1 cellular context compared by ENCODE assay signal in genomic region chr16:84965428-84966149, GRCh38.
A peak's percentile ranks its signal among the peaks of the same experiment; 100 is the strongest.
TF ChIP-seq lines count a peak whose summit lies in the region.

No MANE protein-coding gene starts in this region.

TF ChIP-seq in GM12878, 131 proteins besides CTCF, POLR2A, EP300 and RAD21 (continued from another document):
- TF ChIP-seq IRF5 (IDR thresholded peaks at IDR 0.05; ENCODE audit: borderline replicate concordance) (no peak), ASH2L (IDR thresholded peaks at IDR 0.05; ENCODE audit: borderline replicate concordance, low read depth) (no peak), NR2C2 (IDR thresholded peaks at IDR 0.05; ENCODE audit: borderline replicate concordance, control insufficient read depth, insufficient read length, low read depth) (no peak), CREB1 (IDR thresholded peaks at IDR 0.05; ENCODE audit: low read depth) (no peak), BCL3 (IDR thresholded peaks at IDR 0.05; ENCODE audit: borderline replicate concordance, insufficient read depth, low read depth, low read length, poor library complexity, severe bottlenecking) (peak; percentile 97), SMAD5 (IDR thresholded peaks at IDR 0.05; ENCODE audit: low read depth) (no peak), MTA2 (IDR thresholded peaks at IDR 0.05; ENCODE audit: low read depth) (no peak), SIX5 (IDR thresholded peaks at IDR 0.05; ENCODE audit: low read depth, low read length, severe bottlenecking) (no peak), POU2F2 (IDR thresholded peaks at IDR 0.05; ENCODE audit: borderline replicate concordance, low read depth, low read length) (no peak), REST (IDR thresholded peaks at IDR 0.05; ENCODE audit: low read depth, low read length) (no peak), FOS (IDR thresholded peaks at IDR 0.05; ENCODE audit: borderline replicate concordance, extremely low read depth, insufficient read length) (no peak)
